In genomic region chr9:5608298-5609254, GRCh38 we compare ENCODE assay signal across 8 cellular contexts. TPM values are rescaled to one million over a fixed set of nuclear protein-coding genes. Genes with fewer than 3 reads are reported as not detected.
DNase-seq lines count a peak whose midpoint lies in the region; ATAC-seq and TF ChIP-seq lines count a peak whose summit lies in the region.

No MANE protein-coding gene starts in this region.

- ATAC-seq in GM19397 (IDR thresholded peaks at IDR 0.05; ENCODE audit: unreplicated experiment), result peak; percentile 59

- peak overlapping the region; percentile 77 for H3K4me3 ChIP-seq in endocrine pancreas (ENCODE audit: control insufficient read depth, insufficient read depth, low read length)
- peak overlapping the region; percentile 16 to 21 for H3K4me3 ChIP-seq in prostate gland

- TF ChIP-seq CTCF in prostate gland (IDR thresholded peaks at IDR 0.05), result peak in 1 of 4 experiments; percentile 7

- no peaks in the 10 kb centered on the region for H3K9me3 ChIP-seq in endocrine pancreas (ENCODE audit: control insufficient read depth, low read length)
- H3K9me3 ChIP-seq in prostate gland, result no peaks in the 10 kb centered on the region

- H3K4me1 ChIP-seq in endocrine pancreas (ENCODE audit: control insufficient read depth, insufficient read depth, low read length) (peaks cover 3% of the 10 kb centered on the region), prostate gland (replicated peaks) (no peaks in the 10 kb centered on the region)

- WGBS in prostate gland, result 49% methylated on average over 6 of the region's 6 CpGs

- H3K9ac ChIP-seq in endocrine pancreas (ENCODE audit: control insufficient read depth, insufficient read depth, low read length), result peak overlapping the region; percentile 38

- H3K27me3 ChIP-seq in endocrine pancreas (ENCODE audit: control insufficient read depth, insufficient read depth, low read length) (no peaks in the 10 kb centered on the region), prostate gland (replicated peaks; ENCODE audit: insufficient read depth) (no peaks in the 10 kb centered on the region)

- DNase-seq in AG20443 (ENCODE audit: low spot score), result peak; percentile 12
- DNase-seq in M059J (ENCODE audit: low read depth), result peak; percentile 36
- no peak for DNase-seq in prostate gland (ENCODE audit: low spot score)
- no peak for DNase-seq in DMS153 treated with DMSO at 0.1 percent for 48 hours (lab: John Stamatoyannopoulos, UW; ENCODE audit: unreplicated experiment)
- DNase-seq in NCI-H2171 (lab: John Stamatoyannopoulos, UW), result no peak
- no peak for DNase-seq in GM03348 (ENCODE audit: low spot score)

- no peak for TF ChIP-seq POLR2A in prostate gland (IDR thresholded peaks at IDR 0.05)

- H3K36me3 ChIP-seq in endocrine pancreas (ENCODE audit: control insufficient read depth, insufficient read depth, low read length), result no peaks in the 10 kb centered on the region
- no peaks in the 10 kb centered on the region for H3K36me3 ChIP-seq in prostate gland

- H3K27ac ChIP-seq in prostate gland, result peak overlapping the region; percentile 21 to 67

- intact Hi-C loops in prostate gland (cut with DNase I), result loop anchor here (10.0 kb wide), 1 partner anchor 624 kb away; the partner anchor contains the start of gene JAK2

RNA-seq across cellular contexts. Expression of gene RIC1, which starts 20.3 kb away (rescaled TPM):
- total RNA-seq in M059J (2014; rRNA removed; shearing (Covaris generic)), result 27.0 and 33.4 TPM in 2 replicates
- 10 to 100 TPM; 18.0 to 49.8 TPM for total RNA-seq in prostate gland

Comparison
In these comparisons a context has a peak if more than half of its experiments do, and no peak if none do; other contexts are left out.
1. DNase-seq: peak in AG20443 (single experiment) and M059J (single experiment); none in prostate gland (single experiment), DMS153 treated with DMSO at 0.1 percent for 48 hours (single experiment), NCI-H2171 (single experiment) and GM03348 (single experiment).